ENCODE assay signal across 1 cellular context in the genomic region with DNA sequence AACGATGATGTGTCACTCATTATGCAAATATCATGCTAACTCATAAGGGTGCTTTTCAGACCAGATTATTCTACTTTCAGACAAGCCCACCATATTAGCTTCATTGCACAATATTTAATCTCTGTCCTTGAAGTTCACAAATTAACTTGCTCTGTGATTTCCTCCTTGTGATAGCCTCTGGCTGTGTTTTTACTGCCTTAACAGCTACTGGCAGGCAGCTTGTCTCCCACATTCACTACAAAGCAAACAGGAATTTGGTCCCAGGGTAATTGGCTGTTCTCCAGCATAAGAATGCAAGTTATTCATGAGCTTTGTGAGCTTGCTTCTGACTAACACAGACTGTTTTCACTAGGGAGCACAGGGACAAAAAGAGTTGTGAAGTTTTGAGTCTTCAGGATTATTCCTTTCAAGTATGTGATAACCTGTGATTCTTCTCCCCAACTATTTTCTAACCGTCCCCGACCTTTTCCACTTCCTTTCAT.
A peak's percentile ranks its signal among the peaks of the same experiment; 100 is the strongest.
TF ChIP-seq lines count a peak whose summit lies in the region.

No MANE protein-coding gene starts in this region.

TF ChIP-seq in HepG2, 621 proteins besides CTCF, POLR2A, EP300 and RAD21 (continued from another document and continues in another):
- no peak for TF ChIP-seq ZNF138 (CRISPR knock-in tag; IDR thresholded peaks at IDR 0.05; ENCODE audit: low read depth)
- TF ChIP-seq CENPT (CRISPR knock-in tag; IDR thresholded peaks at IDR 0.05; ENCODE audit: low read depth): no peak
- no peak for TF ChIP-seq ZNF766 (CRISPR knock-in tag; IDR thresholded peaks at IDR 0.05; ENCODE audit: borderline replicate concordance)
- TF ChIP-seq NFYB (CRISPR knock-in tag; IDR thresholded peaks at IDR 0.05): no peak
- no peak for TF ChIP-seq KLF9 (CRISPR knock-in tag; IDR thresholded peaks at IDR 0.05; ENCODE audit: low read depth)
- peak; percentile 83 for TF ChIP-seq KDM6A (CRISPR knock-in tag; IDR thresholded peaks at IDR 0.05; ENCODE audit: low read depth)
- peak; percentile 69 for TF ChIP-seq SAP130 (CRISPR knock-in tag; IDR thresholded peaks at IDR 0.05; ENCODE audit: low read depth)
- TF ChIP-seq, protein P1, sequence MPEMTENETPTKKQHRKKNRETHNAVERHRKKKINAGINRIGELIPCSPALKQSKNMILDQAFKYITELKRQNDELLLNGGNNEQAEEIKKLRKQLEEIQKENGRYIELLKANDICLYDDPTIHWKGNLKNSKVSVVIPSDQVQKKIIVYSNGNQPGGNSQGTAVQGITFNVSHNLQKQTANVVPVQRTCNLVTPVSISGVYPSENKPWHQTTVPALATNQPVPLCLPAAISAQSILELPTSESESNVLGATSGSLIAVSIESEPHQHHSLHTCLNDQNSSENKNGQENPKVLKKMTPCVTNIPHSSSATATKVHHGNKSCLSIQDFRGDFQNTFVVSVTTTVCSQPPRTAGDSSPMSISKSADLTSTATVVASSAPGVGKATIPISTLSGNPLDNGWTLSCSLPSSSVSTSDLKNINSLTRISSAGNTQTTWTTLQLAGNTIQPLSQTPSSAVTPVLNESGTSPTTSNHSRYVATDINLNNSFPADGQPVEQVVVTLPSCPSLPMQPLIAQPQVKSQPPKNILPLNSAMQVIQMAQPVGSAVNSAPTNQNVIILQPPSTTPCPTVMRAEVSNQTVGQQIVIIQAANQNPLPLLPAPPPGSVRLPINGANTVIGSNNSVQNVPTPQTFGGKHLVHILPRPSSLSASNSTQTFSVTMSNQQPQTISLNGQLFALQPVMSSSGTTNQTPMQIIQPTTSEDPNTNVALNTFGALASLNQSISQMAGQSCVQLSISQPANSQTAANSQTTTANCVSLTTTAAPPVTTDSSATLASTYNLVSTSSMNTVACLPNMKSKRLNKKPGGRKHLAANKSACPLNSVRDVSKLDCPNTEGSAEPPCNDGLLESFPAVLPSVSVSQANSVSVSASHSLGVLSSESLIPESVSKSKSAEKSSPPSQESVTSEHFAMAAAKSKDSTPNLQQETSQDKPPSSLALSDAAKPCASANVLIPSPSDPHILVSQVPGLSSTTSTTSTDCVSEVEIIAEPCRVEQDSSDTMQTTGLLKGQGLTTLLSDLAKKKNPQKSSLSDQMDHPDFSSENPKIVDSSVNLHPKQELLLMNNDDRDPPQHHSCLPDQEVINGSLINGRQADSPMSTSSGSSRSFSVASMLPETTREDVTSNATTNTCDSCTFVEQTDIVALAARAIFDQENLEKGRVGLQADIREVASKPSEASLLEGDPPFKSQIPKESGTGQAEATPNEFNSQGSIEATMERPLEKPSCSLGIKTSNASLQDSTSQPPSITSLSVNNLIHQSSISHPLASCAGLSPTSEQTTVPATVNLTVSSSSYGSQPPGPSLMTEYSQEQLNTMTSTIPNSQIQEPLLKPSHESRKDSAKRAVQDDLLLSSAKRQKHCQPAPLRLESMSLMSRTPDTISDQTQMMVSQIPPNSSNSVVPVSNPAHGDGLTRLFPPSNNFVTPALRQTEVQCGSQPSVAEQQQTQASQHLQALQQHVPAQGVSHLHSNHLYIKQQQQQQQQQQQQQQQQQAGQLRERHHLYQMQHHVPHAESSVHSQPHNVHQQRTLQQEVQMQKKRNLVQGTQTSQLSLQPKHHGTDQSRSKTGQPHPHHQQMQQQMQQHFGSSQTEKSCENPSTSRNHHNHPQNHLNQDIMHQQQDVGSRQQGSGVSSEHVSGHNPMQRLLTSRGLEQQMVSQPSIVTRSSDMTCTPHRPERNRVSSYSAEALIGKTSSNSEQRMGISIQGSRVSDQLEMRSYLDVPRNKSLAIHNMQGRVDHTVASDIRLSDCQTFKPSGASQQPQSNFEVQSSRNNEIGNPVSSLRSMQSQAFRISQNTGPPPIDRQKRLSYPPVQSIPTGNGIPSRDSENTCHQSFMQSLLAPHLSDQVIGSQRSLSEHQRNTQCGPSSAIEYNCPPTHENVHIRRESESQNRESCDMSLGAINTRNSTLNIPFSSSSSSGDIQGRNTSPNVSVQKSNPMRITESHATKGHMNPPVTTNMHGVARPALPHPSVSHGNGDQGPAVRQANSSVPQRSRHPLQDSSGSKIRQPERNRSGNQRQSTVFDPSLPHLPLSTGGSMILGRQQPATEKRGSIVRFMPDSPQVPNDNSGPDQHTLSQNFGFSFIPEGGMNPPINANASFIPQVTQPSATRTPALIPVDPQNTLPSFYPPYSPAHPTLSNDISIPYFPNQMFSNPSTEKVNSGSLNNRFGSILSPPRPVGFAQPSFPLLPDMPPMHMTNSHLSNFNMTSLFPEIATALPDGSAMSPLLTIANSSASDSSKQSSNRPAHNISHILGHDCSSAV (CRISPR knock-in tag; IDR thresholded peaks at IDR 0.05; ENCODE audit: borderline replicate concordance): no peak
- no peak for TF ChIP-seq NRL (CRISPR knock-in tag; IDR thresholded peaks at IDR 0.05; ENCODE audit: borderline replicate concordance)
- TF ChIP-seq PRDM4 (CRISPR knock-in tag; IDR thresholded peaks at IDR 0.05; ENCODE audit: borderline replicate concordance): no peak
- TF ChIP-seq, protein P2, sequence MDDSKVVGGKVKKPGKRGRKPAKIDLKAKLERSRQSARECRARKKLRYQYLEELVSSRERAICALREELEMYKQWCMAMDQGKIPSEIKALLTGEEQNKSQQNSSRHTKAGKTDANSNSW (CRISPR knock-in tag; IDR thresholded peaks at IDR 0.05; ENCODE audit: borderline replicate concordance): no peak
- TF ChIP-seq PCBP1 (IDR thresholded peaks at IDR 0.05; ENCODE audit: borderline replicate concordance, low read depth, low read length): no peak
- peak; percentile 40 for TF ChIP-seq NR2F6 (IDR thresholded peaks at IDR 0.05)
- peak; percentile 63; the same call in 1 of the 2 replicates for TF ChIP-seq NR2F6 (CRISPR knock-in tag; IDR thresholded peaks at IDR 0.05)
- no peak for TF ChIP-seq ZNF276 (CRISPR knock-in tag; IDR thresholded peaks at IDR 0.05; ENCODE audit: low read depth)
- TF ChIP-seq SKI (IDR thresholded peaks at IDR 0.05; ENCODE audit: partially characterized antibody): no peak
- no peak for TF ChIP-seq SNAPC5 (CRISPR knock-in tag; IDR thresholded peaks at IDR 0.05; ENCODE audit: borderline replicate concordance)
- TF ChIP-seq RARG (CRISPR knock-in tag; IDR thresholded peaks at IDR 0.05; ENCODE audit: low read depth): no peak
- TF ChIP-seq, protein P3, sequence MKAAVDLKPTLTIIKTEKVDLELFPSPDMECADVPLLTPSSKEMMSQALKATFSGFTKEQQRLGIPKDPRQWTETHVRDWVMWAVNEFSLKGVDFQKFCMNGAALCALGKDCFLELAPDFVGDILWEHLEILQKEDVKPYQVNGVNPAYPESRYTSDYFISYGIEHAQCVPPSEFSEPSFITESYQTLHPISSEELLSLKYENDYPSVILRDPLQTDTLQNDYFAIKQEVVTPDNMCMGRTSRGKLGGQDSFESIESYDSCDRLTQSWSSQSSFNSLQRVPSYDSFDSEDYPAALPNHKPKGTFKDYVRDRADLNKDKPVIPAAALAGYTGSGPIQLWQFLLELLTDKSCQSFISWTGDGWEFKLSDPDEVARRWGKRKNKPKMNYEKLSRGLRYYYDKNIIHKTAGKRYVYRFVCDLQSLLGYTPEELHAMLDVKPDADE (CRISPR knock-in tag; IDR thresholded peaks at IDR 0.05): no peak
- TF ChIP-seq CREB1 (IDR thresholded peaks at IDR 0.05): no peak
- peak; percentile 71 for TF ChIP-seq CREB1 (CRISPR knock-in tag; IDR thresholded peaks at IDR 0.05)
- TF ChIP-seq POGZ (CRISPR knock-in tag; IDR thresholded peaks at IDR 0.05): peak; percentile 87
- TF ChIP-seq ZNF75D (CRISPR knock-in tag; IDR thresholded peaks at IDR 0.05; ENCODE audit: borderline replicate concordance): no peak
- no peak for TF ChIP-seq ISX (CRISPR knock-in tag; conservative IDR thresholded peaks at IDR 0.05)
- TF ChIP-seq STAG1 (CRISPR knock-in tag; IDR thresholded peaks at IDR 0.05): peak; percentile 16; the same call in 1 of the 2 replicates
- TF ChIP-seq ZNF607 (CRISPR knock-in tag; IDR thresholded peaks at IDR 0.05; ENCODE audit: borderline replicate concordance): no peak
- TF ChIP-seq MAFF (IDR thresholded peaks at IDR 0.05; ENCODE audit: low read depth, low read length): no peak
- TF ChIP-seq HOXA7 (CRISPR knock-in tag; IDR thresholded peaks at IDR 0.05): no peak
- TF ChIP-seq ZNF556 (CRISPR knock-in tag; IDR thresholded peaks at IDR 0.05; ENCODE audit: borderline replicate concordance): no peak
- no peak for TF ChIP-seq ZMAT3 (CRISPR knock-in tag; conservative IDR thresholded peaks at IDR 0.05)
- TF ChIP-seq HNRNPL (IDR thresholded peaks at IDR 0.05; ENCODE audit: low read depth, low read length): no peak
- peak; percentile 70; the same call in 1 of the 2 replicates for TF ChIP-seq ZNF792 (CRISPR knock-in tag; IDR thresholded peaks at IDR 0.05)
- TF ChIP-seq ZBTB2 (CRISPR knock-in tag; IDR thresholded peaks at IDR 0.05; ENCODE audit: low read depth): no peak
- no peak for TF ChIP-seq TRIM24 (CRISPR knock-in tag; IDR thresholded peaks at IDR 0.05)
- TF ChIP-seq ZNF646 (CRISPR knock-in tag; IDR thresholded peaks at IDR 0.05): no peak; the same call in 1 of the 2 replicates
- peak; percentile 88 for TF ChIP-seq FOXA3 (CRISPR knock-in tag; IDR thresholded peaks at IDR 0.05)
- no peak for TF ChIP-seq RNF2 (conservative IDR thresholded peaks at IDR 0.05; ENCODE audit: low read depth)
